ENCODE assay signal across 1 cellular context in genomic region chr3:58527440-58527839, GRCh38. TPM values are rescaled to one million over a fixed set of nuclear protein-coding genes. Genes with fewer than 3 reads are reported as not detected.
"Had no signal": no experiment of that assay in that cellular context is flagged by ENCODE, and none has a peak within 500 bp of the region (broad histone marks: within the 10 kb centered on the region; RNA-seq: fewer than 3 reads in every experiment).

No MANE protein-coding gene starts in this region.

RNA-seq across cellular contexts. Expression of gene FAM107A, which starts 49.8 kb away (rescaled TPM):
- total RNA-seq: H4 had no signal
